ENCODE assay signal across 7 cellular contexts in genomic region chr9:113628621-113629020, GRCh38.
"Had no signal": no experiment of that assay in that cellular context is flagged by ENCODE, and none has a peak within 500 bp of the region (broad histone marks: within the 10 kb centered on the region; RNA-seq: fewer than 3 reads in every experiment).

No MANE protein-coding gene starts in this region.

- H3K9me3 Mint-ChIP-seq: HFFc6 had no signal

- H3K4me3 ChIP-seq: GM23248, HAP-1 had no signal

- H3K4me1 ChIP-seq: HAP-1 had no signal

- H3K36me3 ChIP-seq: HAP-1 had no signal

- FAIRE-seq: HTR-8/SVneo had no signal

- H3K9me3 ChIP-seq: HAP-1 had no signal

- ATAC-seq: HCT116 had no signal

- H3K9ac ChIP-seq: GM23248 had no signal

- H3K27ac Mint-ChIP-seq: HFFc6 had no signal

- H3K27ac ChIP-seq: GM23248 had no signal

- H3K4me3 Mint-ChIP-seq: HFFc6 had no signal

- H2AFZ ChIP-seq: GM23248 had no signal

- DNase-seq: GM23248, GOT3, HFFc6, IMR-90 had no signal
